ENCODE assay signal across 9 cellular contexts in the genomic region with DNA sequence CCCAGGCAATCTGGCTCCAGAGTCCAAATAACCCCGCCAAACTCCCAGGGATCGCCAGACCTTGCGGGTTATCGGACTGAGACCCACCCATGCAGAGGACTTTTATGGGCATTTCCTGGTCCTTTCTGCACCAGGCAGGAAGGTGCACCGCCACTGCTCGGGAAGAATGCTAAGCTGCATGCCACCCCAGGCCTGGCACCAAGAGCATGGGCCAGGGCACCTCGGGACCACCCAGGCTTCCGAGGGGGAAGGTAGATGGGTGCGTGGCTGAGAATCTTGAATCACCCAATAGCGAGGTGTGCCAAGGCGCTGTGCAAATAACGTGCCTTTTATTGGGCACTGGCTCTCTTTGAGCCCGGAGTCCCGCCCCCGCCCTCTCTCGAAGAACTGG. TPM values are rescaled to one million over a fixed set of nuclear protein-coding genes. Genes with fewer than 3 reads are reported as not detected.
DNase-seq lines count a peak whose midpoint lies in the region; ATAC-seq and TF ChIP-seq lines count a peak whose summit lies in the region.
"Had no signal": no experiment of that assay in that cellular context is flagged by ENCODE, and none has a peak within 500 bp of the region (broad histone marks: within the 10 kb centered on the region; RNA-seq: fewer than 3 reads in every experiment).

No MANE protein-coding gene starts in this region.

- DNase-seq in stimulated activated CD8-positive, alpha-beta memory T cell treated with anti-CD3 and anti-CD28 coated beads, Interleukin-12 subunit alpha, Interleukin-12 subunit beta, amount 100 ng/mL, for 24 hours (ENCODE audit: extremely low read depth) = peak; percentile 33
- DNase-seq in stimulated activated CD8-positive, alpha-beta memory T cell treated with anti-CD3 and anti-CD28 coated beads, Interleukin-4, amount 100 ng/mL, for 48 hours = no peak
- DNase-seq in cardiac muscle cell (ENCODE audit: low read depth in 1 of 2, low spot score in 1 of 2) (no peak), sciatic nerve (ENCODE audit: low spot score) (peak; percentile 72), iPS-NIHi7 (ENCODE audit: extremely low spot score) (no peak)
- DNase-seq in stimulated activated CD4-positive, alpha-beta T cell treated with anti-CD3 and anti-CD28 coated beads, Interleukin-4, amount 100 ng/mL, for 1 hour = no peak

- H3K27me3 ChIP-seq in cardiac muscle cell = no peaks in the 10 kb centered on the region

- H3K4me3 ChIP-seq in WI38 (ENCODE audit: low read depth, low read length) (peak overlapping the region; percentile 66), cardiac muscle cell (peak overlapping the region; percentile 34)

- H3K4me1 ChIP-seq in cardiac muscle cell (ENCODE audit: low read depth) = peaks cover 4% of the 10 kb centered on the region

- H3K9me3 ChIP-seq in cardiac muscle cell (ENCODE audit: low read depth) = no peaks in the 10 kb centered on the region

- peak; percentile 0 for ATAC-seq in sciatic nerve

- no peaks in the 10 kb centered on the region for H3K27me3 Mint-ChIP-seq in IgD-negative memory B cell

- H3K27ac Mint-ChIP-seq in IgD-negative memory B cell = peak overlapping the region; percentile 76 to 96 (median 96)

- peak overlapping the region; percentile 92 to 97 (median 94) for H3K4me3 Mint-ChIP-seq in IgD-negative memory B cell

- intact Hi-C loops in sciatic nerve (cut with DNase I) = no loop called here

- peak overlapping the region; percentile 76 for H3K27ac ChIP-seq in cardiac muscle cell

- peaks cover 6 to 14% (median 12%) of the 10 kb centered on the region in 3 donors for H3K4me1 Mint-ChIP-seq in IgD-negative memory B cell

- TF ChIP-seq CTCF in WI38 (IDR thresholded peaks at IDR 0.05; ENCODE audit: low read depth, low read length) = no peak
- TF ChIP-seq CTCF in cardiac muscle cell (IDR thresholded peaks at IDR 0.05; ENCODE audit: low read depth, low read length) = no peak

- H3K36me3 Mint-ChIP-seq in IgD-negative memory B cell = no peaks in the 10 kb centered on the region

- no peaks in the 10 kb centered on the region for H3K36me3 ChIP-seq in cardiac muscle cell

- H3K9me3 Mint-ChIP-seq in IgD-negative memory B cell = no peaks in the 10 kb centered on the region

RNA-seq across cellular contexts. Expression of gene ZNF575, which starts 0.4 kb away (rescaled TPM):
- polyA plus RNA-seq in IgD-negative memory B cell (2.9 TPM), cardiac muscle cell (0.72 and 3.3 TPM in 2 replicates)
- total RNA-seq in cardiac muscle cell (1.8 TPM in 1 of 2 replicates, not detected in the other), sciatic nerve (5.3 TPM)
- total RNA-seq: myocyte had no signal

RNA-seq across cellular contexts. Expression of gene ETHE1, which starts 5.6 kb away (rescaled TPM):
- polyA plus RNA-seq in IgD-negative memory B cell (25.2 TPM), cardiac muscle cell (31.6 and 41.7 TPM in 2 replicates)
- total RNA-seq in cardiac muscle cell (35.0 and 46.5 TPM in 2 replicates), sciatic nerve (33.3 TPM)

RNA-seq across cellular contexts. Expression of gene PHLDB3, which starts 28.0 kb away (rescaled TPM):
- polyA plus RNA-seq in IgD-negative memory B cell (6.8 TPM), cardiac muscle cell (11.2 and 20.0 TPM in 2 replicates)
- total RNA-seq in cardiac muscle cell (19.0 and 45.9 TPM in 2 replicates), sciatic nerve (12.7 TPM)

RNA-seq across cellular contexts. Expression of gene XRCC1, which starts 42.8 kb away (rescaled TPM):
- polyA plus RNA-seq in IgD-negative memory B cell = 23.6 TPM
- 82.5 and 85.3 TPM in 2 replicates for total RNA-seq in cardiac muscle cell
- polyA plus RNA-seq in cardiac muscle cell = 52.0 and 52.7 TPM in 2 replicates
- total RNA-seq in sciatic nerve = 24.8 TPM

RNA-seq across cellular contexts. Expression of gene PINLYP, which starts 43.0 kb away (rescaled TPM):
- polyA plus RNA-seq in IgD-negative memory B cell (not detected), cardiac muscle cell (8.7 and 12.8 TPM in 2 replicates)
- total RNA-seq in cardiac muscle cell (9.2 and 12.1 TPM in 2 replicates), sciatic nerve (8.0 TPM)

Comparison
In these comparisons a context has a peak if more than half of its experiments do, and no peak if none do; other contexts are left out.
1. DNase-seq: peak in stimulated activated CD8-positive, alpha-beta memory T cell treated with anti-CD3 and anti-CD28 coated beads, Interleukin-12 subunit alpha, Interleukin-12 subunit beta, amount 100 ng/mL, for 24 hours (single experiment) and sciatic nerve (single experiment); none in stimulated activated CD8-positive, alpha-beta memory T cell treated with anti-CD3 and anti-CD28 coated beads, Interleukin-4, amount 100 ng/mL, for 48 hours (single experiment), cardiac muscle cell (0 of 2), iPS-NIHi7 (single experiment) and stimulated activated CD4-positive, alpha-beta T cell treated with anti-CD3 and anti-CD28 coated beads, Interleukin-4, amount 100 ng/mL, for 1 hour (single experiment).